In genomic region chr12:79421236-79421740, GRCh38 we compare ENCODE assay signal across 22 cellular contexts.
A peak's percentile ranks its signal among the peaks of the same experiment; 100 is the strongest.
DNase-seq lines count a peak whose midpoint lies in the region; ATAC-seq and TF ChIP-seq lines count a peak whose summit lies in the region.
"Had no signal": no experiment of that assay in that cellular context is flagged by ENCODE, and none has a peak within 500 bp of the region (broad histone marks: within the 10 kb centered on the region; RNA-seq: fewer than 3 reads in every experiment).

No MANE protein-coding gene starts in this region.

- TF ChIP-seq POLR2A in uterus (IDR thresholded peaks at IDR 0.05) = no peak

- intact Hi-C loops in Panc1 (cut with micrococcal nuclease; ENCODE audit: unreplicated experiment) (loop anchor here (2.0 to 5.0 kb wide), 3 partner anchors 126 to 316 kb away; partner anchors contain the start of gene PAWR), uterus (cut with DNase I; ENCODE audit: low total_unique reads) (no loop called here)

- peak overlapping the region; percentile 23 for H3K27ac Mint-ChIP-seq in nephron progenitor cell
- H3K27ac Mint-ChIP-seq in WTC11 = no peak overlapping the region
- H3K27ac Mint-ChIP-seq: activated B cell treated with CpG ODN at 0.5 μM for 24 hours; activated T-cell treated with anti-CD3 and anti-CD28 coated beads, Interleukin-2, amount 50 U/mL, for 72 hours had no signal

- H3K4me1 Mint-ChIP-seq in nephron progenitor cell = peaks cover 52% of the 10 kb centered on the region
- H3K4me1 Mint-ChIP-seq in WTC11 = peaks cover 65% of the 10 kb centered on the region
- H3K4me1 Mint-ChIP-seq: activated B cell treated with CpG ODN at 0.5 μM for 24 hours had no signal

- POLR2A ChIA-PET in Panc1 (lab: Charles Lee) (no interaction called here), WTC11 (lab: Charles Lee) (no interaction called here)

- ATAC-seq in Panc1 (no peak), HG03280 (IDR thresholded peaks at IDR 0.05; ENCODE audit: unreplicated experiment) (no peak), WTC11 (no peak)
- ATAC-seq: activated T-cell treated with anti-CD3 and anti-CD28 coated beads, Interleukin-2, amount 50 U/mL, for 72 hours; gastrocnemius medialis; GM12878 had no signal

- H3K27me3 ChIP-seq in Panc1 (ENCODE audit: control insufficient read depth, insufficient read depth, low read length) = no peaks in the 10 kb centered on the region
- H3K27me3 ChIP-seq in uterus = no peaks in the 10 kb centered on the region
- H3K27me3 ChIP-seq: esophagus squamous epithelium, gastrocnemius medialis, stomach had no signal

- CTCF ChIA-PET in Panc1 (lab: Charles Lee) (no interaction called here), WTC11 (lab: Charles Lee) (interaction anchor here (1.9 kb wide), 1 partner anchor 82 kb away, joined by 4 read pairs; no protein-coding TSS in a partner anchor)

- no peaks in the 10 kb centered on the region for H3K9me3 Mint-ChIP-seq in nephron progenitor cell
- H3K9me3 Mint-ChIP-seq in WTC11 = no peaks in the 10 kb centered on the region
- H3K9me3 Mint-ChIP-seq: activated B cell treated with CpG ODN at 0.5 μM for 24 hours had no signal

- no TSS peak for BruUV-seq in Panc1 (replicated peaks; lab: Mats Ljungman, UMichigan)

- H3K36me3 ChIP-seq in Panc1 (ENCODE audit: control insufficient read depth, insufficient read depth, low read length) (no peaks in the 10 kb centered on the region), uterus (no peaks in the 10 kb centered on the region)
- H3K36me3 ChIP-seq: esophagus squamous epithelium, gastrocnemius medialis, stomach had no signal

- H3K27ac ChIP-seq in Panc1 (ENCODE audit: low read length) = peak overlapping the region; percentile 67
- H3K27ac ChIP-seq in uterus = peak overlapping the region; percentile 73 to 87
- H3K27ac ChIP-seq: gastrocnemius medialis had no signal

- H3K4me1 ChIP-seq in Panc1 (ENCODE audit: control insufficient read depth, insufficient read depth, low read length) = peaks cover 45% of the 10 kb centered on the region
- peaks cover 4 to 6% of the 10 kb centered on the region in 2 donors for H3K4me1 ChIP-seq in uterus
- H3K4me1 ChIP-seq: gastrocnemius medialis had no signal

- DNase-seq in Panc1 (ENCODE audit: low read depth, low spot score) (no peak), epithelial cell of esophagus (ENCODE audit: low read depth) (peak; percentile 57), nephron progenitor cell (no peak), uterus (no peak), HuH-7.5 (ENCODE audit: low spot score) (no peak), WTC11 (ENCODE audit: low spot score) (no peak)
- DNase-seq: activated B cell treated with CpG ODN at 0.5 μM for 24 hours; activated CD4-positive, alpha-beta T cell treated with anti-CD3 and anti-CD28 coated beads, Interleukin-2, amount 50 U/mL, for 4 hours; activated naive CD4-positive, alpha-beta T cell treated with Interleukin-2 at 50 U/mL for 16 hours; activated T-cell treated with anti-CD3 and anti-CD28 coated beads, Interleukin-2, amount 50 U/mL, for 72 hours; esophagus squamous epithelium; gastrocnemius medialis; left cardiac atrium; NCI-H1105; NCI-H187 treated with DMSO at 0.1 percent for 48 hours; NCI-H526 treated with DMSO at 0.1 percent for 48 hours; nucleus accumbens; stimulated activated CD4-positive, alpha-beta T cell treated with anti-CD3 and anti-CD28 coated beads, Interleukin-2, amount 100 ng/mL, for 24 hours; stomach had no signal

- H3K4me3 Mint-ChIP-seq in nephron progenitor cell (no peak overlapping the region), WTC11 (no peak overlapping the region)
- H3K4me3 Mint-ChIP-seq: activated B cell treated with CpG ODN at 0.5 μM for 24 hours; activated T-cell treated with anti-CD3 and anti-CD28 coated beads, Interleukin-2, amount 50 U/mL, for 72 hours had no signal

- no peak for TF ChIP-seq CTCF in Panc1 (IDR thresholded peaks at IDR 0.05)
- TF ChIP-seq CTCF in epithelial cell of esophagus (IDR thresholded peaks at IDR 0.05; ENCODE audit: insufficient read depth, low read depth, low read length, missing control alignments) = no peak
- no peak for TF ChIP-seq CTCF in nephron progenitor cell (IDR thresholded peaks at IDR 0.05)
- no peak for TF ChIP-seq CTCF in uterus (IDR thresholded peaks at IDR 0.05)
- no peak for TF ChIP-seq CTCF in WTC11 (IDR thresholded peaks at IDR 0.05)

- no peak overlapping the region for H3K4me3 ChIP-seq in Panc1 (ENCODE audit: low read depth in 2 of 2, low read length in 2 of 2)
- H3K4me3 ChIP-seq in epithelial cell of esophagus (ENCODE audit: low read length) = no peak overlapping the region
- no peak overlapping the region for H3K4me3 ChIP-seq in uterus
- H3K4me3 ChIP-seq: esophagus squamous epithelium, gastrocnemius medialis, GM12878, skin epidermis, stomach had no signal

- H3K27me3 Mint-ChIP-seq in nephron progenitor cell (ENCODE audit: low read depth, poor library complexity) (no peaks in the 10 kb centered on the region), WTC11 (ENCODE audit: low read depth) (no peaks in the 10 kb centered on the region)
- H3K27me3 Mint-ChIP-seq: activated B cell treated with CpG ODN at 0.5 μM for 24 hours had no signal

- in situ Hi-C loops in Panc1 (cut with HindIII; ENCODE audit: low pct_unique_long_range_greater_than_20kb, low sequenced_read_pairs) = no loop called here

- H3K9me3 ChIP-seq in Panc1 (ENCODE audit: control insufficient read depth, insufficient read depth, low read depth, low read length) = no peaks in the 10 kb centered on the region
- no peaks in the 10 kb centered on the region for H3K9me3 ChIP-seq in uterus
- H3K9me3 ChIP-seq: esophagus squamous epithelium, gastrocnemius medialis, stomach had no signal

- no peaks in the 10 kb centered on the region for H3K36me3 Mint-ChIP-seq in nephron progenitor cell (ENCODE audit: low read depth)
- no peaks in the 10 kb centered on the region for H3K36me3 Mint-ChIP-seq in WTC11

TF ChIP-seq in WTC11, 78 proteins besides CTCF, POLR2A, EP300 and RAD21:
- TF ChIP-seq ATF6 (CRISPR knock-in tag; IDR thresholded peaks at IDR 0.05) (no peak), HMGXB4 (CRISPR knock-in tag; IDR thresholded peaks at IDR 0.05) (no peak), USF1 (CRISPR knock-in tag; IDR thresholded peaks at IDR 0.05) (no peak), ZNF396 (CRISPR knock-in tag; IDR thresholded peaks at IDR 0.05; ENCODE audit: borderline replicate concordance) (no peak), TCF7 (CRISPR knock-in tag; IDR thresholded peaks at IDR 0.05; ENCODE audit: low read depth) (no peak), IRF2 (CRISPR knock-in tag; IDR thresholded peaks at IDR 0.05; ENCODE audit: borderline replicate concordance, low read depth) (no peak), NR2C2 (CRISPR knock-in tag; IDR thresholded peaks at IDR 0.05) (no peak), EMX1 (CRISPR knock-in tag; IDR thresholded peaks at IDR 0.05) (no peak), RORB (CRISPR knock-in tag; IDR thresholded peaks at IDR 0.05) (no peak)
